ENCODE assay signal across 17 cellular contexts in the genomic region with DNA sequence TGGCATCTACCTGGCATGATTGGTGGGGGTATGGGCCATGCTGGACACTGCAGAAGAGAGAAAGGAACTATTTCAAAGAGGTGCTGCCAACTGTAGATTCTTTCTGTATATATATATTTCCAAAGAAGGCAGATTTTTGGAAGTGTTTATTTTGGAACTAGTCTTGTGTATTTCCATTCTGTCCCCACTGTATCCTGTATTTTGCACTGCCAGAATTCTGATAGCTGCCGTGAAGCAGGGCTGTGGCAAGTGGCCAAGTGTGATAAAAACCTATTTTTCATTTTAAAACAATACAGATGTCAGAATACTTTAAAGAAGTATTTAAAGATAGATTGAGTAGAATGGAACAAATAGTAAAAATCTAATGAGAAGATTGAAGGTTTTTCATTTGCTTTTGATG. TPM values are rescaled to one million over a fixed set of nuclear protein-coding genes. Genes with fewer than 3 reads are reported as not detected.
DNase-seq lines count a peak whose midpoint lies in the region; ATAC-seq, FAIRE-seq and TF ChIP-seq lines count a peak whose summit lies in the region.
"Had no signal": no experiment of that assay in that cellular context is flagged by ENCODE, and none has a peak within 500 bp of the region (broad histone marks: within the 10 kb centered on the region; RNA-seq: fewer than 3 reads in every experiment).

No MANE protein-coding gene starts in this region.

- TF ChIP-seq CTCF in A549 (IDR thresholded peaks at IDR 0.05) (no peak), VCaP (conservative IDR thresholded peaks at IDR 0.05) (no peak), fibroblast of pulmonary artery (IDR thresholded peaks at IDR 0.05; ENCODE audit: low read length, missing control alignments) (no peak), pancreas (IDR thresholded peaks at IDR 0.05) (no peak)

- no peak for TF ChIP-seq RAD21 in A549 (conservative IDR thresholded peaks at IDR 0.05 in 1 of 2, IDR thresholded peaks at IDR 0.05 in 1 of 2)

- no peak for DNase-seq in A549 (ENCODE audit: low read depth in 1 of 2, low spot score in 1 of 2)
- peak; percentile 83 for DNase-seq in fibroblast of pulmonary artery (ENCODE audit: low read depth)
- DNase-seq in pancreas, result no peak
- no peak for DNase-seq in NCI-H69 (lab: John Stamatoyannopoulos, UW)
- no peak for DNase-seq in COLO668 (lab: John Stamatoyannopoulos, UW; ENCODE audit: unreplicated experiment)
- DNase-seq: activated CD4-positive, alpha-beta memory T cell treated with anti-CD3 and anti-CD28 coated beads for 36 hours; amygdala; COR-L47; Karpas-422; NCI-H1417 treated with DMSO at 0.1 percent for 48 hours; NCI-H345; psoas muscle had no signal

- H3K36me3 ChIP-seq in pancreas, result no peaks in the 10 kb centered on the region

- FAIRE-seq in A549 (lab: Jason Lieb, UNC) (no peak), pancreas (lab: Jason Lieb, UNC) (peak; percentile 26)
- FAIRE-seq: G401.6 had no signal

- no peak overlapping the region for H3K4me3 ChIP-seq in A549
- H3K4me3 ChIP-seq in fibroblast of pulmonary artery (replicated peaks; ENCODE audit: low read depth, low read length), result no peak overlapping the region
- H3K4me3 ChIP-seq in pancreas, result no peak overlapping the region
- H3K4me3 ChIP-seq: psoas muscle had no signal

- H3K4me2 ChIP-seq in A549, result 0 out of 3 replicates have a peak overlapping the region, but pooled peaks have one; percentile 2

- H3K9me3 ChIP-seq in A549 (no peaks in the 10 kb centered on the region), pancreas (no peaks in the 10 kb centered on the region)
- H3K9me3 ChIP-seq: psoas muscle had no signal

- CTCF ChIA-PET in A549 (lab: Yijun Ruan, JAX), result interaction anchor here (1.1 to 2.5 kb wide), 2 partner anchors 12 to 125 kb away, joined by 5 to 6 read pairs; no protein-coding TSS in a partner anchor

- TF ChIP-seq EP300 in A549 (IDR thresholded peaks at IDR 0.05), result no peak

- ATAC-seq in A549 (peak in 1 of 2 experiments; percentile 34; a peak in 2 of 6 replicates), pancreas (peak in 3 of 4 donors; percentile 26 to 60 (median 27)), HG03571 (IDR thresholded peaks at IDR 0.05; ENCODE audit: unreplicated experiment) (no peak), GM19467 (IDR thresholded peaks at IDR 0.05; ENCODE audit: unreplicated experiment) (no peak)

- no peak overlapping the region for H3K27ac ChIP-seq in A549
- peak overlapping the region; percentile 30 for H3K27ac ChIP-seq in VCaP
- H3K27ac ChIP-seq in pancreas, result no peak overlapping the region
- H3K27ac ChIP-seq: HL-60 had no signal

- H3K4me1 ChIP-seq in A549 (peaks cover 41% of the 10 kb centered on the region), pancreas (peaks cover 0 to 19% (median 4%) of the 10 kb centered on the region in 3 donors)

- H3K27me3 ChIP-seq in pancreas, result no peaks in the 10 kb centered on the region

- no peak for TF ChIP-seq POLR2A in A549 (IDR thresholded peaks at IDR 0.05; ENCODE audit: low read length)

- intact Hi-C loops in pancreas (cut with DNase I), result no loop called here

- 43% methylated on average over 1 of the region's 1 CpG for WGBS in A549 (ENCODE audit: missing lambda C conversion rate)
- WGBS in pancreas, 2 donors, result 5 to 6% methylated on average over 1 of the region's 1 CpG

- POLR2A ChIA-PET in A549 (lab: Yijun Ruan, JAX), result no interaction called here

TF ChIP-seq in A549, 52 proteins besides CTCF, POLR2A, EP300 and RAD21:
- no peak for TF ChIP-seq HOXB5 (CRISPR knock-in tag; IDR thresholded peaks at IDR 0.05)

RNA-seq across cellular contexts. Expression of gene MCU, which starts 17.1 kb away (rescaled TPM):
- polyA plus RNA-seq in A549 (2011; rRNA removed), result 221 and 226 TPM in 2 replicates
- 42.6 and 47.1 TPM in 2 replicates for polyA plus RNA-seq in A549 (2012; cell fraction: cytosol; rRNA removed)
- polyA plus RNA-seq in A549 (2012; cell fraction: nucleus; rRNA removed), result 40.7 and 48.6 TPM in 2 replicates
- polyA plus RNA-seq in A549 (2017; fragmentation: RNase III; extraction: RNeasy Plus Mini Kit Qiagen cat#74134 plus additional on column Dnase treatment), result 40.3 to 44.0 TPM (median 42.2 TPM) in 3 replicates
- polyA minus RNA-seq in A549 (2011; rRNA and poly(A)+ RNA removed), result 131 and 156 TPM in 2 replicates
- total RNA-seq in pancreas, result 10 to 100 TPM in 3 of 6 donors, 1 to 10 TPM in 3; 6.3 to 15.5 (median 10.7) TPM
- 1 to 10 TPM; 7.8 to 8.8 TPM for polyA plus RNA-seq in pancreas

Comparison
In these comparisons a context has a peak if more than half of its experiments do, and no peak if none do; other contexts are left out.
1. ATAC-seq: peak in pancreas (3 of 4); none in HG03571 (single experiment) and GM19467 (single experiment).
2. RNA of gene MCU, which starts 17.1 kb away (polyA plus RNA-seq): 40.3 to 226 TPM in A549; 7.8 to 8.8 TPM in pancreas; every median in the first group is over 4 times any median in the second.